1 cellular context compared by ENCODE assay signal in the genomic region with DNA sequence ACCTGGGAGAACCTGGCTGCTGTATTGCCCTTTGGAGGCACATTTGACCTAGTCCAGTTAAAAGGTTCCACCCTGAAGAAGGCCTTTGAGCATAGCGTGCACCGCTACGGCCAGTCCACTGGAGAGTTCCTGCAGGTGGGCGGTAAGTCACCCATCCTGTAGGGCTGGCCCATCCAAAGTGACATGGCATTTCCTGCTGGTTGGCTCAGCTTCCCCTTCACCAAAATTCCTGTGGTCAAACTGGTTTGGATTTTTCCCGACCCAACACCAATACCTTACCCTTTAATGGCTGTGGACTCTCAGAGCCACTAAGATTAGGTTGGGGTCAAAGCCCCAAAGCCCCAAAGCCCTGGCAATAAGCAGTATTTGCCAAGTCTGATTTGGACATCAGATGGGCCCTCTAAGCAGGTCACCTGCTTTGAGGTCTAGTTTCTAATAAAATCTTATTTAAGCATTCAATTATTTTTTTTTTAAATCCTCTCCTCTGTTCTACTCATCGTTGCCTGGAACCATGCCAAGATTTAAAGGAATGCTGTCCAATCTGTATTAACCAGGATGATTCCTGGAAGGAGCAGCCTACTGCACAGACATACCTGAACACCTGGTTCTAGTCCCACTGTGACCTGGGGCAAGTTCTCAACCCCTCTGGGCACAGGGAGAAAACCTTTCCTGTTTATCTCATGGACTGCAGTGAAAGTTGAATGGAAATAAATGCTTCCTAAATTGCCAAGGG.
TF ChIP-seq lines count a peak whose summit lies in the region.

No MANE protein-coding gene starts in this region.

TF ChIP-seq in HCT116, 20 proteins besides CTCF, POLR2A, EP300 and RAD21 (continued from another document):
- TF ChIP-seq, protein P1, sequence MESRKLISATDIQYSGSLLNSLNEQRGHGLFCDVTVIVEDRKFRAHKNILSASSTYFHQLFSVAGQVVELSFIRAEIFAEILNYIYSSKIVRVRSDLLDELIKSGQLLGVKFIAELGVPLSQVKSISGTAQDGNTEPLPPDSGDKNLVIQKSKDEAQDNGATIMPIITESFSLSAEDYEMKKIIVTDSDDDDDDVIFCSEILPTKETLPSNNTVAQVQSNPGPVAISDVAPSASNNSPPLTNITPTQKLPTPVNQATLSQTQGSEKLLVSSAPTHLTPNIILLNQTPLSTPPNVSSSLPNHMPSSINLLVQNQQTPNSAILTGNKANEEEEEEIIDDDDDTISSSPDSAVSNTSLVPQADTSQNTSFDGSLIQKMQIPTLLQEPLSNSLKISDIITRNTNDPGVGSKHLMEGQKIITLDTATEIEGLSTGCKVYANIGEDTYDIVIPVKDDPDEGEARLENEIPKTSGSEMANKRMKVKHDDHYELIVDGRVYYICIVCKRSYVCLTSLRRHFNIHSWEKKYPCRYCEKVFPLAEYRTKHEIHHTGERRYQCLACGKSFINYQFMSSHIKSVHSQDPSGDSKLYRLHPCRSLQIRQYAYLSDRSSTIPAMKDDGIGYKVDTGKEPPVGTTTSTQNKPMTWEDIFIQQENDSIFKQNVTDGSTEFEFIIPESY (IDR thresholded peaks at IDR 0.05; ENCODE audit: extremely low read depth, insufficient replicate concordance, low read length) = peak; percentile 28
- TF ChIP-seq, protein P2, sequence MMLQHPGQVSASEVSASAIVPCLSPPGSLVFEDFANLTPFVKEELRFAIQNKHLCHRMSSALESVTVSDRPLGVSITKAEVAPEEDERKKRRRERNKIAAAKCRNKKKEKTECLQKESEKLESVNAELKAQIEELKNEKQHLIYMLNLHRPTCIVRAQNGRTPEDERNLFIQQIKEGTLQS (IDR thresholded peaks at IDR 0.05) = no peak
- TF ChIP-seq SRF (IDR thresholded peaks at IDR 0.05; ENCODE audit: low read depth) (peak; percentile 25; the same call in 1 of the 2 replicates), ZNF274 (IDR thresholded peaks at IDR 0.05; ENCODE audit: low read depth, low read length) (no peak), EZH2phosphoT487 (IDR thresholded peaks at IDR 0.05; ENCODE audit: borderline replicate concordance) (no peak), POLR2AphosphoS5 (IDR thresholded peaks at IDR 0.05; ENCODE audit: low read depth, low read length) (peak; percentile 31; the same call in 1 of the 2 replicates), FOSL1 (IDR thresholded peaks at IDR 0.05; ENCODE audit: low read depth) (no peak; the same call in 1 of the 2 replicates), EZH2 (IDR thresholded peaks at IDR 0.05) (no peak), JUND (IDR thresholded peaks at IDR 0.05) (peak; percentile 64; the same call in 1 of the 2 replicates), ELF1 (IDR thresholded peaks at IDR 0.05; ENCODE audit: borderline replicate concordance, low read depth) (no peak), CEBPB (IDR thresholded peaks at IDR 0.05; ENCODE audit: low read depth) (0 out of 2 replicates have a peak, but pooled peaks have one; percentile 19), YY1 (IDR thresholded peaks at IDR 0.05; ENCODE audit: extremely low read depth, insufficient replicate concordance, low read depth, low read length) (no peak), SIN3A (IDR thresholded peaks at IDR 0.05; ENCODE audit: low read depth) (no peak), SP1 (IDR thresholded peaks at IDR 0.05; ENCODE audit: low read depth) (peak; percentile 81), EGR1 (IDR thresholded peaks at IDR 0.05; ENCODE audit: low read depth) (peak; percentile 78), ZFX (IDR thresholded peaks at IDR 0.05) (no peak), CBX3 (IDR thresholded peaks at IDR 0.05; ENCODE audit: low read depth) (peak; percentile 66)
- TF ChIP-seq, protein P3, sequence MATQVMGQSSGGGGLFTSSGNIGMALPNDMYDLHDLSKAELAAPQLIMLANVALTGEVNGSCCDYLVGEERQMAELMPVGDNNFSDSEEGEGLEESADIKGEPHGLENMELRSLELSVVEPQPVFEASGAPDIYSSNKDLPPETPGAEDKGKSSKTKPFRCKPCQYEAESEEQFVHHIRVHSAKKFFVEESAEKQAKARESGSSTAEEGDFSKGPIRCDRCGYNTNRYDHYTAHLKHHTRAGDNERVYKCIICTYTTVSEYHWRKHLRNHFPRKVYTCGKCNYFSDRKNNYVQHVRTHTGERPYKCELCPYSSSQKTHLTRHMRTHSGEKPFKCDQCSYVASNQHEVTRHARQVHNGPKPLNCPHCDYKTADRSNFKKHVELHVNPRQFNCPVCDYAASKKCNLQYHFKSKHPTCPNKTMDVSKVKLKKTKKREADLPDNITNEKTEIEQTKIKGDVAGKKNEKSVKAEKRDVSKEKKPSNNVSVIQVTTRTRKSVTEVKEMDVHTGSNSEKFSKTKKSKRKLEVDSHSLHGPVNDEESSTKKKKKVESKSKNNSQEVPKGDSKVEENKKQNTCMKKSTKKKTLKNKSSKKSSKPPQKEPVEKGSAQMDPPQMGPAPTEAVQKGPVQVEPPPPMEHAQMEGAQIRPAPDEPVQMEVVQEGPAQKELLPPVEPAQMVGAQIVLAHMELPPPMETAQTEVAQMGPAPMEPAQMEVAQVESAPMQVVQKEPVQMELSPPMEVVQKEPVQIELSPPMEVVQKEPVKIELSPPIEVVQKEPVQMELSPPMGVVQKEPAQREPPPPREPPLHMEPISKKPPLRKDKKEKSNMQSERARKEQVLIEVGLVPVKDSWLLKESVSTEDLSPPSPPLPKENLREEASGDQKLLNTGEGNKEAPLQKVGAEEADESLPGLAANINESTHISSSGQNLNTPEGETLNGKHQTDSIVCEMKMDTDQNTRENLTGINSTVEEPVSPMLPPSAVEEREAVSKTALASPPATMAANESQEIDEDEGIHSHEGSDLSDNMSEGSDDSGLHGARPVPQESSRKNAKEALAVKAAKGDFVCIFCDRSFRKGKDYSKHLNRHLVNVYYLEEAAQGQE (IDR thresholded peaks at IDR 0.05; ENCODE audit: low read depth) = no peak
